23 cellular contexts compared by ENCODE assay signal in genomic region chr4:19857405-19857804, GRCh38.
DNase-seq lines count a peak whose midpoint lies in the region; ATAC-seq and TF ChIP-seq lines count a peak whose summit lies in the region.
"Had no signal": no experiment of that assay in that cellular context is flagged by ENCODE, and none has a peak within 500 bp of the region (broad histone marks: within the 10 kb centered on the region; RNA-seq: fewer than 3 reads in every experiment).

No MANE protein-coding gene starts in this region.

- no peak overlapping the region for H3K4me3 ChIP-seq in cardiac fibroblast (replicated peaks in 1 of 2; ENCODE audit: low read depth in 2 of 2, low read length in 2 of 2)
- no peak overlapping the region for H3K4me3 ChIP-seq in vagina
- H3K4me3 ChIP-seq: colonic mucosa, skin epidermis had no signal

- H3K27me3 Mint-ChIP-seq in WTC11 (ENCODE audit: low read depth): no peaks in the 10 kb centered on the region
- H3K27me3 Mint-ChIP-seq: activated CD8-positive, alpha-beta T cell treated with anti-CD3 and anti-CD28 coated beads for 36 hours; activated naive CD8-positive, alpha-beta T cell treated with anti-CD3 and anti-CD28 coated beads, Interleukin-2, amount 50 U/mL, for 24 hours had no signal

- H3K27me3 ChIP-seq in vagina: no peaks in the 10 kb centered on the region
- H3K27me3 ChIP-seq: colonic mucosa had no signal

- no peaks in the 10 kb centered on the region for H3K36me3 ChIP-seq in vagina
- H3K36me3 ChIP-seq: colonic mucosa had no signal

- peaks cover 27% of the 10 kb centered on the region for H3K9me3 Mint-ChIP-seq in WTC11

- DNase-seq in DMS53 (lab: John Stamatoyannopoulos, UW) (peak; percentile 67), NCI-H2029 (lab: John Stamatoyannopoulos, UW) (peak; percentile 30), cardiac fibroblast (ENCODE audit: low read depth in 2 of 2) (peak; percentile 20 to 44), kidney tubule cell (ENCODE audit: low spot score) (peak; percentile 9), vagina (ENCODE audit: extremely low spot score in 2 of 2) (no peak), erythroblast (lab: John Stamatoyannopoulos, UW) (no peak), WTC11 (ENCODE audit: low spot score) (no peak)
- DNase-seq: activated CD4-positive, CD25-positive, alpha-beta regulatory T cell treated with anti-CD3 and anti-CD28 coated beads, Interleukin-2, amount 50 U/mL, for 72 hours; activated CD8-positive, alpha-beta T cell treated with anti-CD3 and anti-CD28 coated beads for 36 hours; activated gamma-delta T cell; activated naive CD8-positive, alpha-beta T cell treated with anti-CD3 and anti-CD28 coated beads, Interleukin-2, amount 50 U/mL, for 24 hours; colonic mucosa; endodermal cell; GDM1; HCEC 1CT; left ventricle myocardium superior; NCI-H2171 treated with DMSO at 0.1 percent for 48 hours; Right ventricle myocardium superior; stimulated activated CD4-positive, alpha-beta T cell treated with anti-CD3 and anti-CD28 coated beads, Interleukin-1b, Interleukin-23, amount 100 ng/mL, for 48 hours; substantia nigra had no signal

- H3K4me1 ChIP-seq in vagina: no peaks in the 10 kb centered on the region
- H3K4me1 ChIP-seq: colonic mucosa had no signal

- peaks cover 6% of the 10 kb centered on the region; the same call in 1 of the 2 replicates for H3K36me3 Mint-ChIP-seq in WTC11

- intact Hi-C loops in vagina (cut with DNase I): no loop called here

- H3K4me3 Mint-ChIP-seq in WTC11: no peak overlapping the region
- H3K4me3 Mint-ChIP-seq: activated CD8-positive, alpha-beta T cell treated with anti-CD3 and anti-CD28 coated beads for 36 hours; activated naive CD8-positive, alpha-beta T cell treated with anti-CD3 and anti-CD28 coated beads, Interleukin-2, amount 50 U/mL, for 24 hours; endodermal cell; neural crest cell had no signal

- H3K27ac ChIP-seq in vagina: no peak overlapping the region
- H3K27ac ChIP-seq: colonic mucosa, skin epidermis had no signal

- TF ChIP-seq POLR2A in vagina (IDR thresholded peaks at IDR 0.05) (no peak), erythroblast (IDR thresholded peaks at IDR 0.05; ENCODE audit: low read length) (no peak)

- POLR2A ChIA-PET in WTC11 (lab: Charles Lee): no interaction called here

- H3K9me3 ChIP-seq in vagina: no peaks in the 10 kb centered on the region
- H3K9me3 ChIP-seq: colonic mucosa had no signal

- TF ChIP-seq CTCF in cardiac fibroblast (IDR thresholded peaks at IDR 0.05; ENCODE audit: low read depth, low read length) (no peak), vagina (IDR thresholded peaks at IDR 0.05) (no peak), WTC11 (IDR thresholded peaks at IDR 0.05) (no peak)

- no peak for ATAC-seq in GM19023 (IDR thresholded peaks at IDR 0.05; ENCODE audit: unreplicated experiment)
- no peak for ATAC-seq in WTC11
- ATAC-seq: activated CD8-positive, alpha-beta T cell treated with anti-CD3 and anti-CD28 coated beads for 36 hours; activated naive CD8-positive, alpha-beta T cell treated with anti-CD3 and anti-CD28 coated beads, Interleukin-2, amount 50 U/mL, for 24 hours; left ventricle myocardium superior had no signal

- CTCF ChIA-PET in WTC11 (lab: Charles Lee): no interaction called here

- no peak overlapping the region for H3K27ac Mint-ChIP-seq in WTC11
- H3K27ac Mint-ChIP-seq: activated CD8-positive, alpha-beta T cell treated with anti-CD3 and anti-CD28 coated beads for 36 hours; activated naive CD8-positive, alpha-beta T cell treated with anti-CD3 and anti-CD28 coated beads, Interleukin-2, amount 50 U/mL, for 24 hours; endodermal cell had no signal

- H3K4me1 Mint-ChIP-seq in WTC11: no peaks in the 10 kb centered on the region
- H3K4me1 Mint-ChIP-seq: activated naive CD8-positive, alpha-beta T cell treated with anti-CD3 and anti-CD28 coated beads, Interleukin-2, amount 50 U/mL, for 24 hours; endodermal cell; neural crest cell had no signal

TF ChIP-seq in WTC11, 78 proteins besides CTCF, POLR2A, EP300 and RAD21:
- TF ChIP-seq ZNF263 (CRISPR knock-in tag; IDR thresholded peaks at IDR 0.05; ENCODE audit: low read depth): no peak
- no peak for TF ChIP-seq CREM (CRISPR knock-in tag; IDR thresholded peaks at IDR 0.05)
- TF ChIP-seq ZNF396 (CRISPR knock-in tag; IDR thresholded peaks at IDR 0.05; ENCODE audit: borderline replicate concordance): no peak
- TF ChIP-seq OVOL2 (CRISPR knock-in tag; IDR thresholded peaks at IDR 0.05; ENCODE audit: borderline replicate concordance): no peak

Comparison
In these comparisons a context has a peak if more than half of its experiments do, and no peak if none do; other contexts are left out.
1. DNase-seq: peak in DMS53 (single experiment), NCI-H2029 (single experiment), cardiac fibroblast (2 of 2) and kidney tubule cell (single experiment); none in vagina (0 of 2), erythroblast (0 of 2) and WTC11 (single experiment).